Comparison of ENCODE assay signal across 10 cellular contexts in genomic region chr9:18296702-18297531, GRCh38.
A peak's percentile ranks its signal among the peaks of the same experiment; 100 is the strongest.
DNase-seq lines count a peak whose midpoint lies in the region; ATAC-seq and TF ChIP-seq lines count a peak whose summit lies in the region.
"Had no signal": no experiment of that assay in that cellular context is flagged by ENCODE, and none has a peak within 500 bp of the region (broad histone marks: within the 10 kb centered on the region; RNA-seq: fewer than 3 reads in every experiment).

No MANE protein-coding gene starts in this region.

- H3K4me3 Mint-ChIP-seq in activated naive CD4-positive, alpha-beta T cell treated with anti-CD3 and anti-CD28 coated beads for 36 hours: no peak overlapping the region
- H3K4me3 Mint-ChIP-seq: neural crest cell had no signal

- no peaks in the 10 kb centered on the region for H3K9me3 ChIP-seq in fibroblast of lung (ENCODE audit: control insufficient read depth, insufficient read depth, low read depth, low read length)
- H3K9me3 ChIP-seq in skeletal muscle satellite cell (replicated peaks; ENCODE audit: low read length): no peaks in the 10 kb centered on the region

- ATAC-seq in HG03039 (IDR thresholded peaks at IDR 0.05; ENCODE audit: unreplicated experiment) (no peak), GM21786 (IDR thresholded peaks at IDR 0.05; ENCODE audit: unreplicated experiment) (no peak)

- H3K79me2 ChIP-seq in fibroblast of lung (ENCODE audit: control insufficient read depth, insufficient read depth, low read length): no peaks in the 10 kb centered on the region

- H3K36me3 Mint-ChIP-seq in activated naive CD4-positive, alpha-beta T cell treated with anti-CD3 and anti-CD28 coated beads for 36 hours (ENCODE audit: low read depth): no peaks in the 10 kb centered on the region

- no peaks in the 10 kb centered on the region for H3K27me3 Mint-ChIP-seq in activated naive CD4-positive, alpha-beta T cell treated with anti-CD3 and anti-CD28 coated beads for 36 hours (ENCODE audit: low read depth)

- no peak overlapping the region for H3K27ac Mint-ChIP-seq in activated naive CD4-positive, alpha-beta T cell treated with anti-CD3 and anti-CD28 coated beads for 36 hours

- no peaks in the 10 kb centered on the region for H3K9me3 Mint-ChIP-seq in activated naive CD4-positive, alpha-beta T cell treated with anti-CD3 and anti-CD28 coated beads for 36 hours
- H3K9me3 Mint-ChIP-seq: neural crest cell had no signal

- no peak overlapping the region for H3K4me3 ChIP-seq in fibroblast of lung (replicated peaks in 1 of 4; ENCODE audit: control extremely low read depth in 1 of 4, insufficient read depth in 1 of 4, low read depth in 3 of 4, low read length in 4 of 4)
- H3K4me3 ChIP-seq in skeletal muscle satellite cell (ENCODE audit: low read length): peak overlapping the region; percentile 48

- intact Hi-C loops in activated naive CD4-positive, alpha-beta T cell treated with anti-CD3 and anti-CD28 coated beads for 36 hours (cut with micrococcal nuclease): no loop called here

- CTCF ChIA-PET in activated naive CD4-positive, alpha-beta T cell treated with anti-CD3 and anti-CD28 coated beads for 36 hours (lab: Charles Lee): no interaction called here

- H2AFZ ChIP-seq in fibroblast of lung (ENCODE audit: low read length): peak overlapping the region; percentile 39

- TF ChIP-seq CTCF in fibroblast of lung (conservative IDR thresholded peaks at IDR 0.05 in 1 of 2, IDR thresholded peaks at IDR 0.05 in 1 of 2; ENCODE audit: low read depth in 1 of 2, low read length in 2 of 2): no peak

- H3K4me1 ChIP-seq in fibroblast of lung (ENCODE audit: control insufficient read depth, extremely low read depth, insufficient read depth, low read length) (no peaks in the 10 kb centered on the region), skeletal muscle satellite cell (ENCODE audit: control insufficient read depth, insufficient read depth, low read length) (peaks cover 15% of the 10 kb centered on the region)

- H3K9ac ChIP-seq in fibroblast of lung (ENCODE audit: insufficient read depth, low read length): no peak overlapping the region
- H3K9ac ChIP-seq in skeletal muscle satellite cell (ENCODE audit: low read depth, low read length): peak overlapping the region; percentile 19

- H3K4me2 ChIP-seq in fibroblast of lung (ENCODE audit: extremely low read depth, insufficient read depth, low read length): peak overlapping the region; percentile 21
- peak overlapping the region; percentile 63 for H3K4me2 ChIP-seq in skeletal muscle satellite cell (ENCODE audit: low read length)

- H4K20me1 ChIP-seq in fibroblast of lung (ENCODE audit: control insufficient read depth, extremely low read depth, insufficient read depth, low read length): no peaks in the 10 kb centered on the region

- no peaks in the 10 kb centered on the region for H3K4me1 Mint-ChIP-seq in activated naive CD4-positive, alpha-beta T cell treated with anti-CD3 and anti-CD28 coated beads for 36 hours (ENCODE audit: low read depth)

- H3K27ac ChIP-seq in fibroblast of lung (ENCODE audit: insufficient read depth, low read length): no peak overlapping the region

- H3K27me3 ChIP-seq in fibroblast of lung (ENCODE audit: control insufficient read depth, insufficient read depth, low read length) (no peaks in the 10 kb centered on the region), skeletal muscle satellite cell (ENCODE audit: control insufficient read depth, insufficient read depth, low read length) (no peaks in the 10 kb centered on the region)

- H3K36me3 ChIP-seq in fibroblast of lung (ENCODE audit: control insufficient read depth, insufficient read depth, low read length) (no peaks in the 10 kb centered on the region), skeletal muscle satellite cell (ENCODE audit: insufficient read depth, low read length) (no peaks in the 10 kb centered on the region)

- DNase-seq in HCEC 1CT: peak; percentile 49
- DNase-seq in RPMI7951 (ENCODE audit: low read depth): peak; percentile 56
- DNase-seq in fibroblast of lung (ENCODE audit: low read depth in 2 of 2): peak; percentile 5 to 27
- DNase-seq in activated naive CD4-positive, alpha-beta T cell treated with anti-CD3 and anti-CD28 coated beads for 36 hours: no peak
- DNase-seq: NCI-H1694 treated with DMSO at 0.1 percent for 48 hours, T-helper 9 cell had no signal
